18 cellular contexts compared by ENCODE assay signal in the genomic region with DNA sequence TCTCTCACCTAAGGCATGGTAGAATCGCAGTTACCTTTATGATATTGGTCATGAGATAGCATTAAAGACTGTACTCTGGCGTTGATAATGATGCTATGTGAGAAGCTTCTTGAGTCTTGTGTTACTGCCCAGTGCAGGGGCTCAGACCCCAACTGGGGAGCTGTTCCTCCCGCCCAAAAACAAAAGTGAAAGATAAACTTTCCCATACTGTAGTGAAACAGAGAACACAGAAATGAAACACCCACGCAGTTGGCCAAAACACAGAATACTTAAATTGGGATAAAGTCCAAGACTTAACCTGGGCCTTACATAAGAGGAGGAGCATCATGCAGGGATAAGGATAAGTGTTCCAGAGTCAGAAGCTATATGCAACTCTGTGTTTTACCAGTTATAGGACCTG.
DNase-seq lines count a peak whose midpoint lies in the region; TF ChIP-seq lines count a peak whose summit lies in the region.
"Had no signal": no experiment of that assay in that cellular context is flagged by ENCODE, and none has a peak within 500 bp of the region (broad histone marks: within the 10 kb centered on the region; RNA-seq: fewer than 3 reads in every experiment).

No MANE protein-coding gene starts in this region.

- TF ChIP-seq CTCF in BE2C (IDR thresholded peaks at IDR 0.05; ENCODE audit: low read depth, low read length): no peak

- CTCF ChIA-PET in activated CD4-positive, alpha-beta T cell treated with anti-CD3 and anti-CD28 coated beads, Interleukin-2, amount 10 ng/mL, durations not matched to agents 7 days and 5 days (lab: Charles Lee): no interaction called here
- CTCF ChIA-PET in CD8-positive, alpha-beta memory T cell (lab: Charles Lee): interaction anchor here (0.9 kb wide), 1 partner anchor 37 kb away, joined by 3 read pairs; no protein-coding TSS in a partner anchor

- peak overlapping the region; percentile 59 for H3K27ac Mint-ChIP-seq in activated CD4-positive, alpha-beta T cell treated with anti-CD3 and anti-CD28 coated beads, Interleukin-2, amount 10 ng/mL, durations not matched to agents 7 days and 5 days
- peak overlapping the region in 4 of 8 donors; percentile 30 to 75 (median 66) for H3K27ac Mint-ChIP-seq in CD8-positive, alpha-beta memory T cell
- H3K27ac Mint-ChIP-seq: HFFc6 had no signal

- no peaks in the 10 kb centered on the region for H3K27me3 ChIP-seq in CD8-positive, alpha-beta memory T cell (ENCODE audit: insufficient read depth, low read length, poor library complexity, severe bottlenecking)
- H3K27me3 ChIP-seq in effector memory CD4-positive, alpha-beta T cell (replicated peaks; ENCODE audit: control insufficient read depth, insufficient read depth, low read length, poor library complexity, severe bottlenecking): no peaks in the 10 kb centered on the region
- H3K27me3 ChIP-seq in BE2C: no peaks in the 10 kb centered on the region; the same call in 1 of the 2 replicates
- H3K27me3 ChIP-seq: Peyer's patch had no signal

- peaks cover 54% of the 10 kb centered on the region for H3K4me1 ChIP-seq in CD8-positive, alpha-beta memory T cell (ENCODE audit: insufficient read depth, low read length)
- peaks cover 34% of the 10 kb centered on the region for H3K4me1 ChIP-seq in effector memory CD4-positive, alpha-beta T cell (ENCODE audit: control insufficient read depth, insufficient read depth, low read length, poor library complexity, severe bottlenecking)
- H3K4me1 ChIP-seq in BE2C: no peaks in the 10 kb centered on the region
- H3K4me1 ChIP-seq: Peyer's patch had no signal

- POLR2A ChIA-PET in activated CD4-positive, alpha-beta T cell treated with anti-CD3 and anti-CD28 coated beads, Interleukin-2, amount 10 ng/mL, durations not matched to agents 7 days and 5 days (lab: Charles Lee): no interaction called here
- POLR2A ChIA-PET in CD8-positive, alpha-beta memory T cell (lab: Charles Lee): no interaction called here

- peaks cover 27% of the 10 kb centered on the region for H3K9me3 Mint-ChIP-seq in activated CD4-positive, alpha-beta T cell treated with anti-CD3 and anti-CD28 coated beads, Interleukin-2, amount 10 ng/mL, durations not matched to agents 7 days and 5 days
- peaks cover 1 to 7% (median 3%) of the 10 kb centered on the region in 5 donors for H3K9me3 Mint-ChIP-seq in CD8-positive, alpha-beta memory T cell
- H3K9me3 Mint-ChIP-seq: HFFc6 had no signal

- no peak overlapping the region for H3K4me3 ChIP-seq in CD8-positive, alpha-beta memory T cell (ENCODE audit: low read length)
- H3K4me3 ChIP-seq in effector memory CD4-positive, alpha-beta T cell (ENCODE audit: insufficient read depth, low read depth, low read length, poor library complexity, severe bottlenecking): peak overlapping the region; percentile 4
- H3K4me3 ChIP-seq in BE2C (ENCODE audit: low read depth, low read length): no peak overlapping the region
- H3K4me3 ChIP-seq: Peyer's patch had no signal

- H3K4me3 Mint-ChIP-seq in activated CD4-positive, alpha-beta T cell treated with anti-CD3 and anti-CD28 coated beads, Interleukin-2, amount 10 ng/mL, durations not matched to agents 7 days and 5 days: no peak overlapping the region
- peak overlapping the region in 6 of 7 donors; percentile 51 to 76 (median 60) for H3K4me3 Mint-ChIP-seq in CD8-positive, alpha-beta memory T cell
- H3K4me3 Mint-ChIP-seq: HFFc6 had no signal

- H3K27me3 Mint-ChIP-seq in activated CD4-positive, alpha-beta T cell treated with anti-CD3 and anti-CD28 coated beads, Interleukin-2, amount 10 ng/mL, durations not matched to agents 7 days and 5 days: no peaks in the 10 kb centered on the region
- peaks cover 0 to 3% of the 10 kb centered on the region in 2 donors for H3K27me3 Mint-ChIP-seq in CD8-positive, alpha-beta memory T cell

- H3K36me3 Mint-ChIP-seq in activated CD4-positive, alpha-beta T cell treated with anti-CD3 and anti-CD28 coated beads, Interleukin-2, amount 10 ng/mL, durations not matched to agents 7 days and 5 days (ENCODE audit: low read depth): peaks cover 28% of the 10 kb centered on the region
- peaks cover 0 to 28% (median 2%) of the 10 kb centered on the region in 3 donors for H3K36me3 Mint-ChIP-seq in CD8-positive, alpha-beta memory T cell

- DNase-seq in activated CD4-positive, alpha-beta T cell treated with anti-CD3 and anti-CD28 coated beads, Interleukin-2, amount 10 ng/mL, durations not matched to agents 7 days and 5 days: no peak
- DNase-seq in activated CD4-positive, alpha-beta T cell treated with anti-CD3 and anti-CD28 coated beads for 48 hours: no peak
- DNase-seq in CD8-positive, alpha-beta memory T cell: no peak
- DNase-seq in OCI-M1 (lab: John Stamatoyannopoulos, UW): peak; percentile 11
- DNase-seq in effector memory CD4-positive, alpha-beta T cell: no peak
- DNase-seq in BE2C: no peak
- DNase-seq in NCI-H1105 (lab: John Stamatoyannopoulos, UW): no peak
- no peak for DNase-seq in SW480 (ENCODE audit: low spot score)
- DNase-seq: DMS79 treated with DMSO at 0.1 percent for 48 hours, HFFc6, KBM-7, NCI-H1092, NCI-H1694 treated with DMSO at 0.1 percent for 48 hours, NCI-H446, NCI-H748 treated with DMSO at 0.1 percent for 48 hours, Peyer's patch, Right ventricle myocardium superior had no signal

- H3K27ac ChIP-seq in CD8-positive, alpha-beta memory T cell (ENCODE audit: low read depth, low read length): no peak overlapping the region
- no peak overlapping the region for H3K27ac ChIP-seq in effector memory CD4-positive, alpha-beta T cell (ENCODE audit: insufficient read depth, low read length, poor library complexity, severe bottlenecking)
- H3K27ac ChIP-seq: C4-2B, Peyer's patch had no signal

- no peaks in the 10 kb centered on the region for H3K36me3 ChIP-seq in CD8-positive, alpha-beta memory T cell (ENCODE audit: insufficient read depth, low read length)
- H3K36me3 ChIP-seq in effector memory CD4-positive, alpha-beta T cell (ENCODE audit: control insufficient read depth, insufficient read depth, low read length): no peaks in the 10 kb centered on the region
- no peaks in the 10 kb centered on the region for H3K36me3 ChIP-seq in BE2C
- H3K36me3 ChIP-seq: Peyer's patch had no signal

- H3K4me1 Mint-ChIP-seq in activated CD4-positive, alpha-beta T cell treated with anti-CD3 and anti-CD28 coated beads, Interleukin-2, amount 10 ng/mL, durations not matched to agents 7 days and 5 days: peaks cover 50% of the 10 kb centered on the region
- H3K4me1 Mint-ChIP-seq in CD8-positive, alpha-beta memory T cell: peaks cover 48 to 69% (median 56%) of the 10 kb centered on the region in 3 donors

- no peaks in the 10 kb centered on the region for H3K9me3 ChIP-seq in CD8-positive, alpha-beta memory T cell (ENCODE audit: low read length)
- peaks cover 3% of the 10 kb centered on the region for H3K9me3 ChIP-seq in effector memory CD4-positive, alpha-beta T cell (ENCODE audit: control insufficient read depth, low read length)
- H3K9me3 ChIP-seq in BE2C: no peaks in the 10 kb centered on the region
- H3K9me3 ChIP-seq: Peyer's patch had no signal
